ENCODE assay signal across 22 cellular contexts in the genomic region with DNA sequence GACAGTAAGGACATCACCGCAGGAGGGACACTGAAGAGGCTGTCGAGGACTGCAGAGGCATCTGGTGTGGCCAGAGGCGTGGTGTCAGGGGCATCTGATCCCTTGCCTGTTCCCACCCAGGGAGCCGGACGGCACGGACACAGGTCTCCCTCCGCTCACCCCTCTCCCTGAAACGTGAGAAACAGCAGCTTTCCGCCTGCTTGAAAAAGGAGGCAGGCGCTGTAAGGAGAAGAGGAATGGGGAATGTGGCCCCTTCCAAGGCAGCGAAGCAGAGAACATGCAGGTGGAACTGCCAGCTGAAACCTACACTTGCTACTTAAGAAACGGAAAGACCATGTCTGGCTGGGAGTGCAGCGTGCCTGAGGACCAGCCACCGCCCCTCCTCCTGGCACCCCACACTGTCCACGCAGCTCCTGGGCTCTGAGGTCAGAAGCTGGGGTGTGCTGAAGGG.
"Had no signal": no experiment of that assay in that cellular context is flagged by ENCODE, and none has a peak within 500 bp of the region (broad histone marks: within the 10 kb centered on the region; RNA-seq: fewer than 3 reads in every experiment).

No MANE protein-coding gene starts in this region.

- H3K27ac Mint-ChIP-seq: activated naive CD4-positive, alpha-beta T cell treated with anti-CD3 and anti-CD28 coated beads for 36 hours; naive thymus-derived CD4-positive, alpha-beta T cell; T-helper 2 cell treated with Interferon-gamma antibody and Interleukin-4, amounts not matched to agents 5 μg/mL and 100 μg/mL, for 36 hours had no signal

- H3K4me1 ChIP-seq: body of pancreas, prostate gland, right atrium auricular region had no signal

- H3K4me3 Mint-ChIP-seq: activated naive CD4-positive, alpha-beta T cell treated with anti-CD3 and anti-CD28 coated beads for 36 hours; naive thymus-derived CD4-positive, alpha-beta T cell; T-helper 2 cell treated with Interferon-gamma antibody and Interleukin-4, amounts not matched to agents 5 μg/mL and 100 μg/mL, for 36 hours had no signal

- H3K27me3 ChIP-seq: body of pancreas, right atrium auricular region had no signal

- H3K4me3 ChIP-seq: body of pancreas, prostate gland, right atrium auricular region had no signal

- H3K36me3 ChIP-seq: prostate gland had no signal

- H3K27me3 Mint-ChIP-seq: naive thymus-derived CD4-positive, alpha-beta T cell had no signal

- ATAC-seq: body of pancreas; naive thymus-derived CD4-positive, alpha-beta T cell; stimulated activated naive CD8-positive, alpha-beta T cell treated with anti-CD3 and anti-CD28 coated beads, Interleukin-15, Interleukin-2, amounts not matched to agents 100 U/mL and 50 U/mL, for 24 hours had no signal

- H3K9me3 Mint-ChIP-seq: activated naive CD4-positive, alpha-beta T cell treated with anti-CD3 and anti-CD28 coated beads for 36 hours; naive thymus-derived CD4-positive, alpha-beta T cell; T-helper 2 cell treated with Interferon-gamma antibody and Interleukin-4, amounts not matched to agents 5 μg/mL and 100 μg/mL, for 36 hours had no signal

- H3K9me3 ChIP-seq: body of pancreas, prostate gland, right atrium auricular region had no signal

- FAIRE-seq: colon, endometrium, TTC549 had no signal

- H3K27ac ChIP-seq: body of pancreas, prostate gland, right atrium auricular region had no signal

- DNase-seq: activated CD4-positive, alpha-beta T cell treated with anti-CD3 and anti-CD28 coated beads, Interleukin-2, amount 50 U/mL, for 4 hours; activated naive CD4-positive, alpha-beta T cell treated with anti-CD3 and anti-CD28 coated beads for 36 hours; body of pancreas; central memory CD4-positive, alpha-beta T cell; erythroblast; foreskin melanocyte; glutamatergic neuron; hippocampal formation; mesenchymal stem cell; naive thymus-derived CD4-positive, alpha-beta T cell; occipital lobe; stimulated activated CD4-positive, alpha-beta T cell treated with anti-CD3 and anti-CD28 coated beads, Interleukin-12 subunit alpha, Interleukin-12 subunit beta, amount 100 ng/mL, for 4 hours; stimulated activated CD4-positive, alpha-beta T cell treated with anti-CD3 and anti-CD28 coated beads, Interleukin-1b, Interleukin-23, amount 100 ng/mL, for 48 hours; stimulated activated CD8-positive, alpha-beta memory T cell treated with anti-CD3 and anti-CD28 coated beads, Interleukin-4, amount 100 ng/mL, for 48 hours; stimulated activated naive CD8-positive, alpha-beta T cell treated with anti-CD3 and anti-CD28 coated beads, Interleukin-15, Interleukin-2, amounts not matched to agents 100 U/mL and 50 U/mL, for 24 hours; trophoblast cell had no signal
